In genomic region chr4:153383131-153383530, GRCh38 we compare ENCODE assay signal across 26 cellular contexts. TPM values are rescaled to one million over a fixed set of nuclear protein-coding genes. Genes with fewer than 3 reads are reported as not detected.
A peak's percentile ranks its signal among the peaks of the same experiment; 100 is the strongest.
DNase-seq lines count a peak whose midpoint lies in the region; ATAC-seq, FAIRE-seq and TF ChIP-seq lines count a peak whose summit lies in the region.
"Had no signal": no experiment of that assay in that cellular context is flagged by ENCODE, and none has a peak within 500 bp of the region (broad histone marks: within the 10 kb centered on the region; RNA-seq: fewer than 3 reads in every experiment).

No MANE protein-coding gene starts in this region.

- H3K27ac ChIP-seq in SJSA1 (0 out of 2 replicates have a peak overlapping the region, but pooled peaks have one; percentile 34), endothelial cell of umbilical vein (ENCODE audit: insufficient read depth, low read depth, low read length) (no peak overlapping the region), RWPE1 (no peak overlapping the region)
- H3K27ac ChIP-seq: gastroesophageal sphincter, right atrium auricular region, vagina had no signal

- no peaks in the 10 kb centered on the region for H3K9me1 ChIP-seq in endothelial cell of umbilical vein (replicated peaks; ENCODE audit: control insufficient read depth, extremely low read depth, insufficient read depth, low read length)

- H3K27me3 Mint-ChIP-seq in mesothelial cell of epicardium (ENCODE audit: low read depth) = no peaks in the 10 kb centered on the region
- H3K27me3 Mint-ChIP-seq: activated B cell treated with CpG ODN at 0.5 μM for 24 hours; activated CD4-positive, alpha-beta memory T cell treated with anti-CD3 and anti-CD28 coated beads for 36 hours; activated naive CD8-positive, alpha-beta T cell; stimulated activated naive CD8-positive, alpha-beta T cell treated with anti-CD3 and anti-CD28 coated beads, Interleukin-15, Interleukin-2, amounts not matched to agents 100 ng/mL and 50 ng/mL, for 24 hours had no signal

- no peak overlapping the region for H3K9ac ChIP-seq in endothelial cell of umbilical vein (replicated peaks; ENCODE audit: extremely low read depth, insufficient read depth, low read length)

- H3K27me3 ChIP-seq in SJSA1 (replicated peaks) (no peaks in the 10 kb centered on the region), endothelial cell of umbilical vein (ENCODE audit: control insufficient read depth in 2 of 2, insufficient read depth in 2 of 2, low read length in 2 of 2) (no peaks in the 10 kb centered on the region)
- H3K27me3 ChIP-seq: gastroesophageal sphincter, right atrium auricular region, vagina had no signal

- no TSS peak for BruUV-seq in endothelial cell of umbilical vein (replicated peaks; lab: Mats Ljungman, UMichigan)

- no peaks in the 10 kb centered on the region for H3K9me3 Mint-ChIP-seq in mesothelial cell of epicardium
- H3K9me3 Mint-ChIP-seq: activated B cell treated with CpG ODN at 0.5 μM for 24 hours; activated CD4-positive, alpha-beta memory T cell treated with anti-CD3 and anti-CD28 coated beads for 36 hours; activated T-helper 2 cell treated with anti-CD3 and anti-CD28 coated beads, Interferon-gamma antibody, Interleukin-2, Interleukin-4, amounts not matched to agents 10 μg/mL and 5 μg/mL and 100 μg/mL, durations not matched to agents 14 hours and 24 hours and 36 hours; stimulated activated naive CD8-positive, alpha-beta T cell treated with anti-CD3 and anti-CD28 coated beads, Interleukin-15, Interleukin-2, amounts not matched to agents 100 ng/mL and 50 ng/mL, for 24 hours had no signal

- H3K9me3 ChIP-seq in SJSA1 (replicated peaks) = no peaks in the 10 kb centered on the region
- no peaks in the 10 kb centered on the region for H3K9me3 ChIP-seq in endothelial cell of umbilical vein (replicated peaks; ENCODE audit: control insufficient read depth, insufficient read depth, low read length)
- H3K9me3 ChIP-seq: gastroesophageal sphincter, right atrium auricular region, vagina had no signal

- CTCF ChIA-PET in endothelial cell of umbilical vein (lab: Charles Lee) = no interaction called here
- CTCF ChIA-PET in RWPE1 (lab: Yijun Ruan, JAX) = no interaction called here

- H3K27ac Mint-ChIP-seq in mesothelial cell of epicardium = peak overlapping the region; percentile 63
- H3K27ac Mint-ChIP-seq: activated B cell treated with CpG ODN at 0.5 μM for 24 hours; activated CD4-positive, alpha-beta memory T cell treated with anti-CD3 and anti-CD28 coated beads for 36 hours; activated naive CD8-positive, alpha-beta T cell; activated T-helper 2 cell treated with anti-CD3 and anti-CD28 coated beads, Interferon-gamma antibody, Interleukin-2, Interleukin-4, amounts not matched to agents 10 μg/mL and 5 μg/mL and 100 μg/mL, durations not matched to agents 14 hours and 24 hours and 36 hours; stimulated activated naive CD8-positive, alpha-beta T cell treated with anti-CD3 and anti-CD28 coated beads, Interleukin-15, Interleukin-2, amounts not matched to agents 100 ng/mL and 50 ng/mL, for 24 hours had no signal

- no peaks in the 10 kb centered on the region for H3K79me2 ChIP-seq in endothelial cell of umbilical vein (ENCODE audit: control insufficient read depth, insufficient read depth, low read length)

- H3K4me3 ChIP-seq in SJSA1 = no peak overlapping the region
- H3K4me3 ChIP-seq in endothelial cell of umbilical vein (replicated peaks in 1 of 3; ENCODE audit: insufficient read depth in 1 of 3, low read depth in 1 of 3, low read length in 3 of 3) = no peak overlapping the region
- H3K4me3 ChIP-seq: gastroesophageal sphincter, lung, right atrium auricular region, vagina had no signal

- no peak for TF ChIP-seq POLR2A in endothelial cell of umbilical vein (IDR thresholded peaks at IDR 0.05; ENCODE audit: low read depth, low read length)

- peak overlapping the region; percentile 49 for H2AFZ ChIP-seq in endothelial cell of umbilical vein (ENCODE audit: low read depth, low read length)

- H3K4me1 Mint-ChIP-seq in mesothelial cell of epicardium = peaks cover 3% of the 10 kb centered on the region

- POLR2A ChIA-PET in endothelial cell of umbilical vein (lab: Charles Lee) = no interaction called here
- POLR2A ChIA-PET in RWPE1 (lab: Yijun Ruan, JAX; ENCODE audit: low non-redundant PET) = no interaction called here

- dilution Hi-C loops in endothelial cell of umbilical vein (cut with MboI; ENCODE audit: extremely low pct_ligation_motif_present, low sequenced_read_pairs) = no loop called here

- H3K4me3 Mint-ChIP-seq in mesothelial cell of epicardium = no peak overlapping the region
- H3K4me3 Mint-ChIP-seq: activated B cell treated with CpG ODN at 0.5 μM for 24 hours; activated CD4-positive, alpha-beta memory T cell treated with anti-CD3 and anti-CD28 coated beads for 36 hours; activated naive CD8-positive, alpha-beta T cell; stimulated activated naive CD8-positive, alpha-beta T cell treated with anti-CD3 and anti-CD28 coated beads, Interleukin-15, Interleukin-2, amounts not matched to agents 100 ng/mL and 50 ng/mL, for 24 hours had no signal

- DNase-seq in AG20443 (ENCODE audit: low spot score) = peak; percentile 10
- peak in 1 of 2 experiments; percentile 39 for DNase-seq in SJSA1 (ENCODE audit: low read depth in 1 of 2, low spot score in 2 of 2)
- peak; percentile 66 for DNase-seq in endothelial cell of umbilical vein (ENCODE audit: low read depth, low spot score)
- no peak for DNase-seq in mesothelial cell of epicardium (ENCODE audit: low spot score in 2 of 2, unreplicated experiment in 2 of 2)
- no peak for DNase-seq in pons (ENCODE audit: low spot score)
- DNase-seq in RWPE1 (ENCODE audit: low spot score) = no peak
- no peak for DNase-seq in activated effector memory CD4-positive, alpha-beta T cell treated with anti-CD3 and anti-CD28 coated beads, Interleukin-2, amount 50 U/mL, for 16 hours
- DNase-seq: activated B cell treated with CpG ODN at 0.5 μM for 24 hours; activated CD4-positive, alpha-beta memory T cell treated with anti-CD3 and anti-CD28 coated beads for 36 hours; C1 segment of cervical spinal cord; cerebellar nuclear complex; DMS79 treated with DMSO at 0.1 percent for 48 hours; effector CD8-positive, alpha-beta T cell; NCI-H1048; NCI-H1930; NCI-H774; occipital lobe; stimulated activated CD4-positive, alpha-beta T cell treated with anti-CD3 and anti-CD28 coated beads, Interleukin-12 subunit alpha, Interleukin-12 subunit beta, amount 100 ng/mL, for 4 hours had no signal

- H3K36me3 Mint-ChIP-seq in mesothelial cell of epicardium = no peaks in the 10 kb centered on the region

- no peak overlapping the region for H3K4me2 ChIP-seq in endothelial cell of umbilical vein (ENCODE audit: insufficient read depth, low read length)

- H3K4me1 ChIP-seq in SJSA1 (replicated peaks) (peaks cover 11% of the 10 kb centered on the region), endothelial cell of umbilical vein (ENCODE audit: control insufficient read depth, extremely low read depth, insufficient read depth, low read length) (peaks cover 4% of the 10 kb centered on the region)
- H3K4me1 ChIP-seq: vagina had no signal

- ATAC-seq in GM21723 (IDR thresholded peaks at IDR 0.05; ENCODE audit: unreplicated experiment) = no peak
- ATAC-seq: gastroesophageal sphincter had no signal

- no peak for TF ChIP-seq CTCF in endothelial cell of umbilical vein (IDR thresholded peaks at IDR 0.05; ENCODE audit: extremely low read depth in 1 of 2, insufficient read depth in 1 of 2, low read depth in 1 of 2, low read length in 2 of 2)
- TF ChIP-seq CTCF in mesothelial cell of epicardium (IDR thresholded peaks at IDR 0.05; ENCODE audit: unreplicated experiment) = no peak
- TF ChIP-seq CTCF in RWPE1 (conservative IDR thresholded peaks at IDR 0.05; ENCODE audit: low read depth) = no peak

- FAIRE-seq in endothelial cell of umbilical vein (lab: Jason Lieb, UNC) = peak; percentile 67

- intact Hi-C loops in endothelial cell of umbilical vein (cut with micrococcal nuclease) = no loop called here

- no peaks in the 10 kb centered on the region for H4K20me1 ChIP-seq in endothelial cell of umbilical vein (replicated peaks; ENCODE audit: control insufficient read depth, extremely low read depth, insufficient read depth, low read length)

- H3K36me3 ChIP-seq in SJSA1 (peaks cover 3% of the 10 kb centered on the region), endothelial cell of umbilical vein (ENCODE audit: control insufficient read depth in 2 of 2, extremely low read depth in 1 of 2, insufficient read depth in 2 of 2, low read length in 2 of 2) (no peaks in the 10 kb centered on the region)
- H3K36me3 ChIP-seq: gastroesophageal sphincter, right atrium auricular region, vagina had no signal

TF ChIP-seq in endothelial cell of umbilical vein, 7 proteins besides CTCF, POLR2A, EP300 and RAD21:
- TF ChIP-seq MYC (IDR thresholded peaks at IDR 0.05; ENCODE audit: low read depth, low read length) = no peak
- TF ChIP-seq JUN (IDR thresholded peaks at IDR 0.05; ENCODE audit: borderline replicate concordance, insufficient read depth, insufficient read length, low read depth) = no peak
- TF ChIP-seq MAX (IDR thresholded peaks at IDR 0.05; ENCODE audit: insufficient read depth, insufficient read length) = no peak
- no peak for TF ChIP-seq GATA2 (IDR thresholded peaks at IDR 0.05; ENCODE audit: insufficient read depth, insufficient read length, low read depth, low read length)
- no peak for TF ChIP-seq FOS (IDR thresholded peaks at IDR 0.05; ENCODE audit: borderline replicate concordance, insufficient read depth, low read length)
- no peak for TF ChIP-seq POLR2AphosphoS5 (IDR thresholded peaks at IDR 0.05; ENCODE audit: insufficient read depth, low read depth, low read length)
- no peak for TF ChIP-seq EZH2 (IDR thresholded peaks at IDR 0.05; ENCODE audit: borderline replicate concordance, low read depth, low read length, severe bottlenecking)
TF ChIP-seq in endothelial cell of umbilical vein: peak in this region for 0.

RNA-seq across cellular contexts. Expression of gene MND1, which starts 38.6 kb away (rescaled TPM):
- 19.3 and 35.1 TPM in 2 replicates for total RNA-seq in SJSA1 (2014; rRNA removed; shearing (Covaris generic))
- total RNA-seq in endothelial cell of umbilical vein = 7.7 and 8.2 TPM in 2 replicates
- polyA plus RNA-seq in endothelial cell of umbilical vein = 0.32 and 0.66 TPM in 2 replicates
- 1.9 and 2.5 TPM in 2 replicates for polyA plus RNA-seq in endothelial cell of umbilical vein (2011; cell fraction: cytosol; rRNA removed)
- polyA plus RNA-seq in endothelial cell of umbilical vein (2011; cell fraction: nucleus; rRNA removed) = 1.8 and 2.4 TPM in 2 replicates
- 1.9 and 6.5 TPM in 2 replicates for polyA plus RNA-seq in endothelial cell of umbilical vein (2012)
- 0.72 TPM in 1 of 2 replicates, not detected in the other for polyA minus RNA-seq in endothelial cell of umbilical vein
- polyA minus RNA-seq in endothelial cell of umbilical vein (2011; cell fraction: cytosol; rRNA and poly(A)+ RNA removed) = 2.6 TPM
- polyA minus RNA-seq in endothelial cell of umbilical vein (2011; cell fraction: nucleus; rRNA and poly(A)+ RNA removed) = 0.96 and 1.1 TPM in 2 replicates
- 7.5 to 9.1 TPM (median 7.7 TPM) in 3 replicates for total RNA-seq in mesothelial cell of epicardium
- total RNA-seq: right atrium auricular region, vagina had no signal

Comparison
In these comparisons a context has a peak if more than half of its experiments do, and no peak if none do; other contexts are left out.
1. DNase-seq: peak in AG20443 (single experiment) and endothelial cell of umbilical vein (single experiment); none in mesothelial cell of epicardium (0 of 2), pons (single experiment), RWPE1 (single experiment) and activated effector memory CD4-positive, alpha-beta T cell treated with anti-CD3 and anti-CD28 coated beads, Interleukin-2, amount 50 U/mL, for 16 hours (single experiment).